Comparison of ENCODE assay signal across 1 cellular context in the genomic region with DNA sequence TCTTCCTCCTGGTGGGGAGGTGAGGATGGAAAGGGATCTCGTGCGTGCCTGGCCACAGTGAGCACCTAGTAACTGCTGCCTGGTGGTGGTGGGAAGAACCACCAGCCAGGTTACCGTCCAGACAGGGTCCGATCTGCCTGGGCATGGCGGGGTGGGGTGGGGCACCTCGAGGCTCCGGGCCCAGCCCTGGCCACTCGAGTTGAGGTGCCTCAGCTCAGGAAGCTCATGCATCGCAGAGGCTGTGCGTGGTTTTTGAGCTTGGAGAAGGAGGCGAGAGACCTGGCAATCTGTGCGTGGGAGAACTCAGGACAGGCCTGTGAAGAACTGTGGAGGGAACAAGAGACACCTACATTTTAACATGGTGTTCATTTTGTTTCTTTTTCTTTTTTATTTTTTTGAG.
TF ChIP-seq lines count a peak whose summit lies in the region.

No MANE protein-coding gene starts in this region.

TF ChIP-seq in WTC11, 78 proteins besides CTCF, POLR2A, EP300 and RAD21:
- TF ChIP-seq, protein P1, sequence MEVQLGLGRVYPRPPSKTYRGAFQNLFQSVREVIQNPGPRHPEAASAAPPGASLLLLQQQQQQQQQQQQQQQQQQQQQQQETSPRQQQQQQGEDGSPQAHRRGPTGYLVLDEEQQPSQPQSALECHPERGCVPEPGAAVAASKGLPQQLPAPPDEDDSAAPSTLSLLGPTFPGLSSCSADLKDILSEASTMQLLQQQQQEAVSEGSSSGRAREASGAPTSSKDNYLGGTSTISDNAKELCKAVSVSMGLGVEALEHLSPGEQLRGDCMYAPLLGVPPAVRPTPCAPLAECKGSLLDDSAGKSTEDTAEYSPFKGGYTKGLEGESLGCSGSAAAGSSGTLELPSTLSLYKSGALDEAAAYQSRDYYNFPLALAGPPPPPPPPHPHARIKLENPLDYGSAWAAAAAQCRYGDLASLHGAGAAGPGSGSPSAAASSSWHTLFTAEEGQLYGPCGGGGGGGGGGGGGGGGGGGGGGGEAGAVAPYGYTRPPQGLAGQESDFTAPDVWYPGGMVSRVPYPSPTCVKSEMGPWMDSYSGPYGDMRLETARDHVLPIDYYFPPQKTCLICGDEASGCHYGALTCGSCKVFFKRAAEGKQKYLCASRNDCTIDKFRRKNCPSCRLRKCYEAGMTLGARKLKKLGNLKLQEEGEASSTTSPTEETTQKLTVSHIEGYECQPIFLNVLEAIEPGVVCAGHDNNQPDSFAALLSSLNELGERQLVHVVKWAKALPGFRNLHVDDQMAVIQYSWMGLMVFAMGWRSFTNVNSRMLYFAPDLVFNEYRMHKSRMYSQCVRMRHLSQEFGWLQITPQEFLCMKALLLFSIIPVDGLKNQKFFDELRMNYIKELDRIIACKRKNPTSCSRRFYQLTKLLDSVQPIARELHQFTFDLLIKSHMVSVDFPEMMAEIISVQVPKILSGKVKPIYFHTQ (CRISPR knock-in tag; IDR thresholded peaks at IDR 0.05) = no peak
- no peak for TF ChIP-seq TP53 (CRISPR knock-in tag; IDR thresholded peaks at IDR 0.05)
- TF ChIP-seq ZNF416 (CRISPR knock-in tag; IDR thresholded peaks at IDR 0.05) = no peak
